ENCODE assay signal across 27 cellular contexts in the genomic region with DNA sequence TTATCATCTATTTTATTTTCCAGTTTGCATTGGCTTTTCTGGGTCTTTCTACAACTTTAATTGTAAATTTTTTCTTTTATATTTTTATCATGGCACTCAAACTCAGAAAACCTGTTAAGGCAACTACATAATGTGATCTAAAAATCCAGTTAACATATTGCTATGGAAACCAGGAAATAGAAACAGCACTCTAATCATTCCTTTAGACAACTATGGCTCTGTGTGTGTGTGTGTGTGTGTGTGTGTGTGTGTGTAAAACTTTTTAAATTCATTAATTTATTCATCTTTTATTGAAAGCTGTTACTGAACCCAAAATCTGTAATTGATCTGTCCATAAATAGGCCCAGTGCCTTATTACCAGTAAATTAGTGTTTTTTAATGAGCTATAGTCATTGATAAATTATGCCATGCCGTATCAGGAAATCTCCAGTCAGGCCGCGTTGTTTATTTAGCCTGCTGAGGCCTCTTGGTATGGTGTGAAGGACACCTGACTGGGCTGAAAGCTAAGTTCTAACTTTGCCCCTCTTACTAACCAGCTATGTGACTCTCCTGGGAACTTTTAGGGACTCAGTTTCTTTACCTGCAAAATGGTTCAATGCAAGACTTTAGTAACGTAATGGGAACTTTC. TPM values are rescaled to one million over a fixed set of nuclear protein-coding genes. Genes with fewer than 3 reads are reported as not detected.
DNase-seq lines count a peak whose midpoint lies in the region; FAIRE-seq and TF ChIP-seq lines count a peak whose summit lies in the region.
"Had no signal": no experiment of that assay in that cellular context is flagged by ENCODE, and none has a peak within 500 bp of the region (broad histone marks: within the 10 kb centered on the region; RNA-seq: fewer than 3 reads in every experiment).

No MANE protein-coding gene starts in this region.

- no peaks in the 10 kb centered on the region for H3K27me3 ChIP-seq in astrocyte (ENCODE audit: insufficient read depth, low read length)
- H3K27me3 ChIP-seq in small intestine (ENCODE audit: control insufficient read depth in 2 of 2, insufficient read depth in 2 of 2, low read length in 2 of 2) = no peaks in the 10 kb centered on the region
- H3K27me3 ChIP-seq: SJSA1, tibial artery had no signal

- DNase-seq in LHCN-M2 (ENCODE audit: low read depth) (peak; percentile 45), astrocyte (ENCODE audit: low read depth) (peak; percentile 39), kidney tubule cell (ENCODE audit: low spot score) (peak; percentile 63), small intestine (peak; percentile 32), SHP77 treated with DMSO at 0.1 percent for 48 hours (lab: John Stamatoyannopoulos, UW) (no peak), NCI-H526 (lab: John Stamatoyannopoulos, UW) (no peak)
- DNase-seq in activated effector memory CD4-positive, alpha-beta T cell treated with Interleukin-2 at 50 U/mL for 16 hours = no peak
- DNase-seq: activated CD4-positive, alpha-beta T cell treated with anti-CD3 and anti-CD28 coated beads, Interleukin-2, amount 50 U/mL, for 48 hours; activated effector memory CD4-positive, alpha-beta T cell treated with anti-CD3 and anti-CD28 coated beads, Interleukin-2, amount 50 U/mL, for 16 hours; amniotic stem cell; CD8-positive, alpha-beta T cell; H9; kidney glomerular epithelial cell; naive thymus-derived CD8-positive, alpha-beta T cell; NCI-H146; NCI-H2171 treated with DMSO at 0.1 percent for 48 hours; stimulated activated CD4-positive, alpha-beta T cell treated with anti-CD3 and anti-CD28 coated beads, Interleukin-2, amount 100 ng/mL, for 48 hours; stimulated activated naive CD4-positive, alpha-beta T cell treated with Interleukin-2 at 50 U/mL for 16 hours; T-helper 17 cell; tibial artery; WERI-Rb-1 had no signal

- H3K4me3 Mint-ChIP-seq in astrocyte (ENCODE audit: unreplicated experiment) = no peak overlapping the region
- H3K4me3 Mint-ChIP-seq: CD8-positive, alpha-beta T cell; T-helper 17 cell had no signal

- H3K4me2 ChIP-seq in astrocyte (ENCODE audit: low read length) = no peak overlapping the region

- H3K36me3 ChIP-seq in astrocyte (ENCODE audit: insufficient read depth, low read length) = no peaks in the 10 kb centered on the region
- no peaks in the 10 kb centered on the region for H3K36me3 ChIP-seq in small intestine (ENCODE audit: control insufficient read depth in 2 of 2, insufficient read depth in 2 of 2, low read length in 2 of 2)
- H3K36me3 ChIP-seq: SJSA1, tibial artery, WERI-Rb-1 had no signal

- H3K4me3 ChIP-seq in astrocyte (ENCODE audit: insufficient read depth, low read depth, low read length) (no peak overlapping the region), small intestine (ENCODE audit: low read depth in 1 of 2, low read length in 2 of 2) (no peak overlapping the region)
- H3K4me3 ChIP-seq: SJSA1 had no signal

- no peak overlapping the region for H2AFZ ChIP-seq in astrocyte (ENCODE audit: low read depth, low read length)
- H2AFZ ChIP-seq: parathyroid adenoma had no signal

- peaks cover 9% of the 10 kb centered on the region for H3K4me1 ChIP-seq in astrocyte (ENCODE audit: insufficient read depth, low read length)
- peaks cover 0 to 3% of the 10 kb centered on the region in 2 donors for H3K4me1 ChIP-seq in small intestine (ENCODE audit: control insufficient read depth in 2 of 2, insufficient read depth in 1 of 2, low read depth in 1 of 2, low read length in 1 of 2)
- H3K4me1 ChIP-seq: parathyroid adenoma had no signal

- peaks cover 4% of the 10 kb centered on the region for H4K20me1 ChIP-seq in astrocyte (ENCODE audit: insufficient read depth, low read length)

- no peak overlapping the region for H3K27ac Mint-ChIP-seq in astrocyte (ENCODE audit: unreplicated experiment)
- H3K27ac Mint-ChIP-seq: CD8-positive, alpha-beta T cell; H9; memory B cell; naive thymus-derived CD8-positive, alpha-beta T cell; T-helper 17 cell had no signal

- TF ChIP-seq CTCF in astrocyte (IDR thresholded peaks at IDR 0.05; ENCODE audit: insufficient read depth, low read depth, low read length) = no peak

- H3K36me3 Mint-ChIP-seq in astrocyte (ENCODE audit: low read depth, unreplicated experiment) = no peaks in the 10 kb centered on the region
- H3K36me3 Mint-ChIP-seq: CD8-positive, alpha-beta T cell; memory B cell; naive thymus-derived CD8-positive, alpha-beta T cell had no signal

- FAIRE-seq in astrocyte (lab: Jason Lieb, UNC) (no peak), small intestine (lab: Jason Lieb, UNC) (no peak)
- FAIRE-seq: GM12892 had no signal

- peaks cover 32% of the 10 kb centered on the region for H3K79me2 ChIP-seq in astrocyte (ENCODE audit: insufficient read depth, low read length)
- H3K79me2 ChIP-seq: parathyroid adenoma had no signal

- WGBS in small intestine, 3 donors = 33 to 74% (median 36%) methylated on average over 4 of the region's 4 CpGs

- H3K4me1 Mint-ChIP-seq in astrocyte (ENCODE audit: low read depth, unreplicated experiment) = peaks cover 2% of the 10 kb centered on the region

- H3K27me3 Mint-ChIP-seq in astrocyte (ENCODE audit: low read depth, unreplicated experiment) = peaks cover 19% of the 10 kb centered on the region

- H3K9me3 ChIP-seq in astrocyte (ENCODE audit: insufficient read depth, low read depth, low read length) (no peaks in the 10 kb centered on the region), small intestine (ENCODE audit: control insufficient read depth, low read depth) (no peaks in the 10 kb centered on the region)
- H3K9me3 ChIP-seq: SJSA1, tibial artery had no signal

- H3K27ac ChIP-seq in astrocyte (ENCODE audit: low read depth, low read length) (no peak overlapping the region), small intestine (ENCODE audit: low read depth in 1 of 2, low read length in 1 of 2) (no peak overlapping the region)
- H3K27ac ChIP-seq: parathyroid adenoma, SJSA1, WERI-Rb-1 had no signal

- peaks cover 2% of the 10 kb centered on the region for H3K9me3 Mint-ChIP-seq in astrocyte (ENCODE audit: unreplicated experiment)
- H3K9me3 Mint-ChIP-seq: CD8-positive, alpha-beta T cell; central memory CD8-positive, alpha-beta T cell; H9; memory B cell had no signal

- H3K9ac ChIP-seq in astrocyte (ENCODE audit: low read length) = no peak overlapping the region
- H3K9ac ChIP-seq: parathyroid adenoma had no signal

RNA-seq across cellular contexts. Expression of a gene that starts 1.5 kb away (rescaled TPM):
- total RNA-seq in LHCN-M2 (2014; rRNA removed) (133 and 149 TPM in 2 replicates), astrocyte (7.9 and 8.2 TPM in 2 replicates)
- 34.3 TPM for polyA plus RNA-seq in LHCN-M2 (2012)
- 10 to 100 TPM in 1 of 3 donors, 1 to 10 TPM in 2; 2.7 to 12.4 (median 4.1) TPM for polyA plus RNA-seq in small intestine
- total RNA-seq: CD8-positive, alpha-beta T cell; naive thymus-derived CD8-positive, alpha-beta T cell; OCI-LY7 had no signal
- polyA plus RNA-seq: naive thymus-derived CD8-positive, alpha-beta T cell had no signal

Comparison
In these comparisons a context has a peak if more than half of its experiments do, and no peak if none do; other contexts are left out.
1. DNase-seq: peak in LHCN-M2 (single experiment), astrocyte (single experiment), kidney tubule cell (single experiment) and small intestine (single experiment); none in SHP77 treated with DMSO at 0.1 percent for 48 hours (single experiment), NCI-H526 (0 of 2) and activated effector memory CD4-positive, alpha-beta T cell treated with Interleukin-2 at 50 U/mL for 16 hours (single experiment).
2. RNA of a gene that starts 1.5 kb away (total RNA-seq): 133 to 149 TPM in LHCN-M2; 7.9 to 8.2 TPM in astrocyte; every median in the first group is over 10 times any median in the second.